In the genomic region with DNA sequence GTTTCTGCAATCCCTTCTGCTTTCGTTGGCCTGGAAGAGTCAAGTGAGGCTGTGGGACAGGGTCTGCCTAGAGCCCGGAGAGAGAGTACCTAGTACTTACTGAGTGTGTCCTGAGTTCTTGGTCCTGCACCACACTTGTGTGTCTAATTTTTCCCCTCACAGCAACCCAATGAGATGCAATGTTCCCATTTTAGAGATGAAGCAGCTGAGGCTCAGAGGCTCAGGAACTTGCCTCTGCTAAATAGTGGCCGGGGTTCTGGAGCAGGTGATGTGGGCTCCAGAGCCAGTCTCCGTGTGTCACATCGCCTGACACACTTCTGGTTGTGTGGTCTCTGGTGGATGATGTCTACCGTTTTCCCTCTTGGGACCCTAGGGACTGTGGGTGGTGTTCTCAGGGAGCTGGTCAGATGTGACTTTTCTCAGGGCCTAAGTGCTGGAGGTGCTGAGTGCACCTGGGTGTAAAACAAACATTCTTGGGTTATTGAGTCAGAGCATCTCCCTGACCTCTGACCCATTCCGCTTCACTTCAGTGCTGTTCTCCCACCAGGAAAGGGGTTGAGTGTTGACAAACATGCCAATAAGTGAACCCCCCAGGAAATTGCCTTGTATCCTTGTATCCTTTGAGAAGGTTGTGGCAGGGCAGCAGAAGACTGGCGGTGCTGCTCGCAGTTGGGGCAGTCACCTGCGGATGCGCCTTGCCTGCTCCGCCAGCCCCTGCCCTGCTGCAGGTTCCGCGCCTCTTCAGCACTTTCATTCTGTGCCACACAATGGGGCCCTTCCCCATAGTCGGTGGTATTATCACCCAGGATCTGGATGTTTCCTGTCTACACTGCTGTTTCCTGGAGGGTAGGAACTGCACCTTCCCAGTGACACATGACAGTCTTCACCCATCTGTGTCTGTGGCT, we compare ENCODE assay signal across 2 cellular contexts.
A peak's percentile ranks its signal among the peaks of the same experiment; 100 is the strongest.
TF ChIP-seq lines count a peak whose summit lies in the region.

No MANE protein-coding gene starts in this region.

TF ChIP-seq in GM23338, 12 proteins besides CTCF, POLR2A, EP300 and RAD21 (continues in another document):
- TF ChIP-seq EZH2 (IDR thresholded peaks at IDR 0.05; ENCODE audit: low read depth, unreplicated experiment) (no peak), CREB1 (CRISPR knock-in tag; IDR thresholded peaks at IDR 0.05; ENCODE audit: low read depth) (no peak), NANOG (IDR thresholded peaks at IDR 0.05; ENCODE audit: borderline replicate concordance) (no peak), STAT1 (IDR thresholded peaks at IDR 0.05; ENCODE audit: unreplicated experiment) (no peak), JUNB (IDR thresholded peaks at IDR 0.05; ENCODE audit: unreplicated experiment) (no peak)
- TF ChIP-seq, protein P1, sequence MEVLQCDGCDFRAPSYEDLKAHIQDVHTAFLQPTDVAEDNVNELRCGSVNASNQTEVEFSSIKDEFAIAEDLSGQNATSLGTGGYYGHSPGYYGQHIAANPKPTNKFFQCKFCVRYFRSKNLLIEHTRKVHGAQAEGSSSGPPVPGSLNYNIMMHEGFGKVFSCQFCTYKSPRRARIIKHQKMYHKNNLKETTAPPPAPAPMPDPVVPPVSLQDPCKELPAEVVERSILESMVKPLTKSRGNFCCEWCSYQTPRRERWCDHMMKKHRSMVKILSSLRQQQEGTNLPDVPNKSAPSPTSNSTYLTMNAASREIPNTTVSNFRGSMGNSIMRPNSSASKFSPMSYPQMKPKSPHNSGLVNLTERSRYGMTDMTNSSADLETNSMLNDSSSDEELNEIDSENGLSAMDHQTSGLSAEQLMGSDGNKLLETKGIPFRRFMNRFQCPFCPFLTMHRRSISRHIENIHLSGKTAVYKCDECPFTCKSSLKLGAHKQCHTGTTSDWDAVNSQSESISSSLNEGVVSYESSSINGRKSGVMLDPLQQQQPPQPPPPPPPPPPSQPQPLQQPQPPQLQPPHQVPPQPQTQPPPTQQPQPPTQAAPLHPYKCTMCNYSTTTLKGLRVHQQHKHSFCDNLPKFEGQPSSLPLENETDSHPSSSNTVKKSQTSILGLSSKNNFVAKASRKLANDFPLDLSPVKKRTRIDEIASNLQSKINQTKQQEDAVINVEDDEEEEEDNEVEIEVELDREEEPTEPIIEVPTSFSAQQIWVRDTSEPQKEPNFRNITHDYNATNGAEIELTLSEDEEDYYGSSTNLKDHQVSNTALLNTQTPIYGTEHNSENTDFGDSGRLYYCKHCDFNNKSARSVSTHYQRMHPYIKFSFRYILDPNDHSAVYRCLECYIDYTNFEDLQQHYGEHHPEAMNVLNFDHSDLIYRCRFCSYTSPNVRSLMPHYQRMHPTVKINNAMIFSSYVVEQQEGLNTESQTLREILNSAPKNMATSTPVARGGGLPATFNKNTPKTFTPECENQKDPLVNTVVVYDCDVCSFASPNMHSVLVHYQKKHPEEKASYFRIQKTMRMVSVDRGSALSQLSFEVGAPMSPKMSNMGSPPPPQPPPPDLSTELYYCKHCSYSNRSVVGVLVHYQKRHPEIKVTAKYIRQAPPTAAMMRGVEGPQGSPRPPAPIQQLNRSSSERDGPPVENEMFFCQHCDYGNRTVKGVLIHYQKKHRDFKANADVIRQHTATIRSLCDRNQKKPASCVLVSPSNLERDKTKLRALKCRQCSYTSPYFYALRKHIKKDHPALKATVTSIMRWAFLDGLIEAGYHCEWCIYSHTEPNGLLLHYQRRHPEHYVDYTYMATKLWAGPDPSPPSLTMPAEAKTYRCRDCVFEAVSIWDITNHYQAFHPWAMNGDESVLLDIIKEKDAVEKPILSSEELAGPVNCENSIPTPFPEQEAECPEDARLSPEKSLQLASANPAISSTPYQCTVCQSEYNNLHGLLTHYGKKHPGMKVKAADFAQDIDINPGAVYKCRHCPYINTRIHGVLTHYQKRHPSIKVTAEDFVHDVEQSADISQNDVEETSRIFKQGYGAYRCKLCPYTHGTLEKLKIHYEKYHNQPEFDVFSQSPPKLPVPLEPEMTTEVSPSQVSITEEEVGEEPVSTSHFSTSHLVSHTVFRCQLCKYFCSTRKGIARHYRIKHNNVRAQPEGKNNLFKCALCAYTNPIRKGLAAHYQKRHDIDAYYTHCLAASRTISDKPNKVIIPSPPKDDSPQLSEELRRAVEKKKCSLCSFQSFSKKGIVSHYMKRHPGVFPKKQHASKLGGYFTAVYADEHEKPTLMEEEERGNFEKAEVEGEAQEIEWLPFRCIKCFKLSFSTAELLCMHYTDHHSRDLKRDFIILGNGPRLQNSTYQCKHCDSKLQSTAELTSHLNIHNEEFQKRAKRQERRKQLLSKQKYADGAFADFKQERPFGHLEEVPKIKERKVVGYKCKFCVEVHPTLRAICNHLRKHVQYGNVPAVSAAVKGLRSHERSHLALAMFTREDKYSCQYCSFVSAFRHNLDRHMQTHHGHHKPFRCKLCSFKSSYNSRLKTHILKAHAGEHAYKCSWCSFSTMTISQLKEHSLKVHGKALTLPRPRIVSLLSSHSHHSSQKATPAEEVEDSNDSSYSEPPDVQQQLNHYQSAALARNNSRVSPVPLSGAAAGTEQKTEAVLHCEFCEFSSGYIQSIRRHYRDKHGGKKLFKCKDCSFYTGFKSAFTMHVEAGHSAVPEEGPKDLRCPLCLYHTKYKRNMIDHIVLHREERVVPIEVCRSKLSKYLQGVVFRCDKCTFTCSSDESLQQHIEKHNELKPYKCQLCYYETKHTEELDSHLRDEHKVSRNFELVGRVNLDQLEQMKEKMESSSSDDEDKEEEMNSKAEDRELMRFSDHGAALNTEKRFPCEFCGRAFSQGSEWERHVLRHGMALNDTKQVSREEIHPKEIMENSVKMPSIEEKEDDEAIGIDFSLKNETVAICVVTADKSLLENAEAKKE (CRISPR knock-in tag; IDR thresholded peaks at IDR 0.05) = no peak
- TF ChIP-seq, protein P2, sequence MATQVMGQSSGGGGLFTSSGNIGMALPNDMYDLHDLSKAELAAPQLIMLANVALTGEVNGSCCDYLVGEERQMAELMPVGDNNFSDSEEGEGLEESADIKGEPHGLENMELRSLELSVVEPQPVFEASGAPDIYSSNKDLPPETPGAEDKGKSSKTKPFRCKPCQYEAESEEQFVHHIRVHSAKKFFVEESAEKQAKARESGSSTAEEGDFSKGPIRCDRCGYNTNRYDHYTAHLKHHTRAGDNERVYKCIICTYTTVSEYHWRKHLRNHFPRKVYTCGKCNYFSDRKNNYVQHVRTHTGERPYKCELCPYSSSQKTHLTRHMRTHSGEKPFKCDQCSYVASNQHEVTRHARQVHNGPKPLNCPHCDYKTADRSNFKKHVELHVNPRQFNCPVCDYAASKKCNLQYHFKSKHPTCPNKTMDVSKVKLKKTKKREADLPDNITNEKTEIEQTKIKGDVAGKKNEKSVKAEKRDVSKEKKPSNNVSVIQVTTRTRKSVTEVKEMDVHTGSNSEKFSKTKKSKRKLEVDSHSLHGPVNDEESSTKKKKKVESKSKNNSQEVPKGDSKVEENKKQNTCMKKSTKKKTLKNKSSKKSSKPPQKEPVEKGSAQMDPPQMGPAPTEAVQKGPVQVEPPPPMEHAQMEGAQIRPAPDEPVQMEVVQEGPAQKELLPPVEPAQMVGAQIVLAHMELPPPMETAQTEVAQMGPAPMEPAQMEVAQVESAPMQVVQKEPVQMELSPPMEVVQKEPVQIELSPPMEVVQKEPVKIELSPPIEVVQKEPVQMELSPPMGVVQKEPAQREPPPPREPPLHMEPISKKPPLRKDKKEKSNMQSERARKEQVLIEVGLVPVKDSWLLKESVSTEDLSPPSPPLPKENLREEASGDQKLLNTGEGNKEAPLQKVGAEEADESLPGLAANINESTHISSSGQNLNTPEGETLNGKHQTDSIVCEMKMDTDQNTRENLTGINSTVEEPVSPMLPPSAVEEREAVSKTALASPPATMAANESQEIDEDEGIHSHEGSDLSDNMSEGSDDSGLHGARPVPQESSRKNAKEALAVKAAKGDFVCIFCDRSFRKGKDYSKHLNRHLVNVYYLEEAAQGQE (IDR thresholded peaks at IDR 0.05; ENCODE audit: unreplicated experiment) = no peak

TF ChIP-seq in K562, 482 proteins besides CTCF, POLR2A, EP300 and RAD21:
- TF ChIP-seq MAFF (IDR thresholded peaks at IDR 0.05; ENCODE audit: low read length) = no peak
- no peak for TF ChIP-seq CAMTA2 (CRISPR knock-in tag; conservative IDR thresholded peaks at IDR 0.05)
- TF ChIP-seq BCOR (IDR thresholded peaks at IDR 0.05) = 0 out of 2 replicates have a peak, but pooled peaks have one; percentile 17
TF ChIP-seq in K562: peak in this region for 1.
